Comparison of ENCODE assay signal across 11 cellular contexts in the genomic region with DNA sequence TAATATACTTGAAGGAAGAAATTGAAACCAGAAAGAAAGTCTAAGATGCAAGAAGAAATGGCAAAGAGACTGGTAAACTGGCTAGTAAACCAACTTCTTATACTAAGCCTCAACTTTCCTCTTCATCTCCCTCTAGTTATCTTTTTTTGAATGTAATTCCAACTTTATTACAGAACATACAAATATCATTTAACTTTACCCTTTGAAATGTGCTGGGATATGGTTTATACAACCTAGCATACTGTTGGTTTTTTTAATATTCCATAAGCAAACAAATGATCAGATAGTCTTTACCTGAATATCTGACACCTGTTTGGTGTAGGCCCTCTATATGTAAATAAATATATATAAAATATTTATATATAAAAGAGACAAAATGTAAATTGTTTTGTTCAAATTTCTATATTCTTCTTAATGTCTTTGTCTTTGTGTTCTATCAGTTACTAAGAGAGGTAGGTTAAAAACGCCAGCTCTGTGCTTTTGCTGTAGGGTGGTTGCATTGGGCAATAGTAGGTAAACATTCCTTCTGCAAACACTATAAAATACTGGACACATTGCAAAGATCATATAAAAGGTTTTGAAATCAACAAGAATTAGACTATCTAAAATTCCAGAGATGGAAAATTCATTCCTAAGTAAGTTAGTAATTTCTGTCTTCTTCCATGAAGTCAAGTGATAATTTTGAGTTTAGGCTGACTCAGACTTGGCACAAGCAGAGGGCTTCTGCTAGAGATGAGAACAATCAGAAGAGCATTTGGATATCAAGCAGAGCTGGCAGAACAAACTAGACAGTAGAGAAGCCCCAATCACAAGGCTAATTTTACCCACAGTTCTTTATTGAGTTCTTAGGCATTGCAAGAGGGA.
A peak's percentile ranks its signal among the peaks of the same experiment; 100 is the strongest.
DNase-seq lines count a peak whose midpoint lies in the region; ATAC-seq and TF ChIP-seq lines count a peak whose summit lies in the region.
"Had no signal": no experiment of that assay in that cellular context is flagged by ENCODE, and none has a peak within 500 bp of the region (broad histone marks: within the 10 kb centered on the region; RNA-seq: fewer than 3 reads in every experiment).

No MANE protein-coding gene starts in this region.

- H3K9ac ChIP-seq in liver (ENCODE audit: low read depth in 1 of 2, low read length in 2 of 2) = no peak overlapping the region

- intact Hi-C loops in Right ventricle myocardium inferior (cut with DNase I) (no loop called here), cardiac septum (cut with DNase I) (no loop called here)

- H3K27ac ChIP-seq in liver (ENCODE audit: low read depth in 1 of 2, low read length in 2 of 2) = no peak overlapping the region

- no peaks in the 10 kb centered on the region for H3K27me3 ChIP-seq in liver (ENCODE audit: control insufficient read depth in 4 of 4, insufficient read depth in 4 of 4, low read length in 3 of 4)

- peak; percentile 81 for ATAC-seq in Right ventricle myocardium inferior

- 28% methylated on average over 1 of the region's 1 CpG for whole genome bisulfite sequencing in liver

- no peaks in the 10 kb centered on the region for H3K4me1 Mint-ChIP-seq in activated naive CD8-positive, alpha-beta T cell treated with anti-CD3 and anti-CD28 coated beads for 36 hours

- peaks cover 3% of the 10 kb centered on the region for H3K27me3 Mint-ChIP-seq in activated naive CD8-positive, alpha-beta T cell treated with anti-CD3 and anti-CD28 coated beads for 36 hours

- DNase-seq in Right ventricle myocardium inferior (ENCODE audit: missing footprints) = no peak
- no peak for DNase-seq in cardiac septum (ENCODE audit: low spot score)
- peak; percentile 71 for DNase-seq in cerebellar cortex (ENCODE audit: low spot score)
- no peak for DNase-seq in activated CD4-positive, alpha-beta T cell treated with anti-CD3 and anti-CD28 coated beads, Interleukin-2, amount 50 U/mL, for 1 hour
- no peak for DNase-seq in activated naive CD8-positive, alpha-beta T cell treated with anti-CD3 and anti-CD28 coated beads for 36 hours
- DNase-seq in GM20000 (ENCODE audit: low spot score) = no peak
- DNase-seq in activated gamma-delta T cell treated with Interleukin-2 at 50 U/mL for 16 hours = no peak
- DNase-seq: aorta, erythroblast, NCI-H1048 had no signal

- TF ChIP-seq CTCF in liver (IDR thresholded peaks at IDR 0.05; ENCODE audit: low read depth, low read length, missing input control) = no peak
- TF ChIP-seq CTCF in GM20000 (IDR thresholded peaks at IDR 0.05; ENCODE audit: extremely low read depth, missing control alignments) = no peak

- H3K4me3 Mint-ChIP-seq in activated naive CD8-positive, alpha-beta T cell treated with anti-CD3 and anti-CD28 coated beads for 36 hours = no peak overlapping the region

- no peak overlapping the region for H3K27ac Mint-ChIP-seq in activated naive CD8-positive, alpha-beta T cell treated with anti-CD3 and anti-CD28 coated beads for 36 hours

- no peak overlapping the region for H3K4me3 ChIP-seq in liver (ENCODE audit: low read depth in 1 of 3, low read length in 3 of 3)

- peaks cover 0 to 6% (median 2%) of the 10 kb centered on the region in 4 donors for H3K4me1 ChIP-seq in liver (ENCODE audit: control insufficient read depth in 4 of 4, insufficient read depth in 4 of 4, low read length in 3 of 4)

- no peaks in the 10 kb centered on the region for H3K36me3 Mint-ChIP-seq in activated naive CD8-positive, alpha-beta T cell treated with anti-CD3 and anti-CD28 coated beads for 36 hours

- H3K36me3 ChIP-seq in liver (ENCODE audit: control insufficient read depth in 4 of 4, insufficient read depth in 3 of 4, low read depth in 1 of 4, low read length in 3 of 4) = no peaks in the 10 kb centered on the region

- H3K9me3 Mint-ChIP-seq in activated naive CD8-positive, alpha-beta T cell treated with anti-CD3 and anti-CD28 coated beads for 36 hours = no peaks in the 10 kb centered on the region

- peak in 1 of 2 donors; percentile 4 for TF ChIP-seq RAD21 in liver (IDR thresholded peaks at IDR 0.05)

- no peaks in the 10 kb centered on the region for H3K9me3 ChIP-seq in liver (ENCODE audit: control insufficient read depth in 4 of 4, low read length in 3 of 4)

TF ChIP-seq in liver, 16 proteins besides CTCF, POLR2A, EP300 and RAD21:
- TF ChIP-seq RXRA (IDR thresholded peaks at IDR 0.05) = peak in 1 of 2 donors; percentile 16
- TF ChIP-seq FOXA2 (IDR thresholded peaks at IDR 0.05) = no peak
- no peak for TF ChIP-seq TAF1 (conservative IDR thresholded peaks at IDR 0.05)
- TF ChIP-seq JUND (IDR thresholded peaks at IDR 0.05) = peak in 1 of 2 donors; percentile 32
- peak; percentile 11 to 12 for TF ChIP-seq HNF4A (conservative IDR thresholded peaks at IDR 0.05)
TF ChIP-seq in liver: peak in this region for 3.
